In the genomic region with DNA sequence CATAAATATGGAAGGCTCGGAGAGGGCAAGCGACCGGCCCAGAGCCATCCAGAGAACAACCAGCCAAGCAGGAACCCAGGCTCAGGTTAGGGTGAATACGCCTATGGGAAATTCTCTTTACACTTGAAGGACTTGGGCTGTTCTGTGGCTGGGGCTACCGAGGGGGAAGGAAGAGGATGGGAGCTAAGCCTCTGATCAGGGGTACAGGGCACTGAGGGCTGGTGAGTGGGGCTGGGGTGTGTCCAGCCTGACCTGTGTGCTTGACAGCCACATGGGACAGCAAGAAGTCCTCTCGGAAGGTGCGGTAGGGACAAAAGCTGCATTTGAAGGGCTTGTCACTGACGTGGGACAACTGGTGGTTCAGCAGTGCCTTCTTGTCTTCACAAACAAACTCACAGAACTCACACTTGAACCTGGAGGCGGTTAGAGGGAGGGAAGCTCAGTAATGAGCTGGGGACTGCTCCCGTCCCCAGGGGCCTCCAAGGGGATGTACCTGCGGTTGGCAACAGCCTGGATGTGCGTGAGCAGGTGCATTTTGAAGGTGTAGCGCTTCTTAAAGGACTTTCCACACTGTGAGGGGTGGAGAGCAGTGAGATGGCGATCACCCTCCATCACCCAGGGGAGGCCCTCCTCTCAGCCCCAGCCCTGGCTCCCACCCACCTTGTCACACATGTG, we compare ENCODE assay signal across 28 cellular contexts. TPM values are rescaled to one million over a fixed set of nuclear protein-coding genes. Genes with fewer than 3 reads are reported as not detected.
A peak's percentile ranks its signal among the peaks of the same experiment; 100 is the strongest.
DNase-seq lines count a peak whose midpoint lies in the region; ATAC-seq and TF ChIP-seq lines count a peak whose summit lies in the region.
"Had no signal": no experiment of that assay in that cellular context is flagged by ENCODE, and none has a peak within 500 bp of the region (broad histone marks: within the 10 kb centered on the region; RNA-seq: fewer than 3 reads in every experiment).

No MANE protein-coding gene starts in this region.

- in situ Hi-C loops in KBM-7 (cut with MboI; ENCODE audit: low pct_unique_long_range_greater_than_20kb, low sequenced_read_pairs) = loop anchor here (10.0 kb wide), 1 partner anchor 135 kb away; a partner anchor contains a TSS

- WGBS in H9 (ENCODE audit: extremely low coverage, insufficient read length, low lambda C conversion rate) = no CpG with 5 or more reads among the region's 14 CpGs

- H4K20me1 ChIP-seq in H9 (ENCODE audit: control insufficient read depth, insufficient read depth, insufficient read length) = no peaks in the 10 kb centered on the region

- H3K9ac ChIP-seq in H9 (ENCODE audit: extremely low read depth, insufficient read length, low read length) = no peak overlapping the region
- H3K9ac ChIP-seq: GM23248, SK-N-SH had no signal

- H4K8ac ChIP-seq in H9 (replicated peaks; ENCODE audit: insufficient read length, low read depth, low read length) = no peak overlapping the region

- no peak overlapping the region for H2BK15ac ChIP-seq in H9 (ENCODE audit: low read depth, low read length)

- H3K18ac ChIP-seq in H9 (ENCODE audit: insufficient read length, low read depth, low read length) = no peak overlapping the region

- no peaks in the 10 kb centered on the region for H3K9me3 ChIP-seq in H9 (ENCODE audit: control insufficient read depth, low read depth, low read length)
- H3K9me3 ChIP-seq in CD8-positive, alpha-beta memory T cell (ENCODE audit: low read length) = no peaks in the 10 kb centered on the region
- H3K9me3 ChIP-seq: esophagus squamous epithelium, gastroesophageal sphincter, SK-N-SH, vagina had no signal

- H3K27ac Mint-ChIP-seq in H9 = no peak overlapping the region
- no peak overlapping the region for H3K27ac Mint-ChIP-seq in chondrocyte (ENCODE audit: unreplicated experiment)
- H3K27ac Mint-ChIP-seq in CD8-positive, alpha-beta memory T cell = peak overlapping the region in 1 of 8 donors; percentile 88
- H3K27ac Mint-ChIP-seq: activated naive CD8-positive, alpha-beta T cell treated with anti-CD3 and anti-CD28 coated beads, Interleukin-2, amount 50 U/mL, for 24 hours; WTC11 had no signal

- H2BK120ac ChIP-seq in H9 (ENCODE audit: low read depth, low read length, poor library complexity, severe bottlenecking) = no peak overlapping the region

- H3K4me1 Mint-ChIP-seq in H9 (no peaks in the 10 kb centered on the region), chondrocyte (ENCODE audit: low read depth) (no peaks in the 10 kb centered on the region)
- H3K4me1 Mint-ChIP-seq in CD8-positive, alpha-beta memory T cell = peaks cover 0 to 3% (median 0%) of the 10 kb centered on the region in 3 donors
- H3K4me1 Mint-ChIP-seq: brain, WTC11 had no signal

- no peaks in the 10 kb centered on the region for H3K79me1 ChIP-seq in H9 (ENCODE audit: insufficient read depth, low read depth, low read length, poor library complexity, severe bottlenecking)

- no peak overlapping the region for H3K27ac ChIP-seq in H9 (ENCODE audit: insufficient read length, low read depth, low read length)
- H3K27ac ChIP-seq in CD8-positive, alpha-beta memory T cell (ENCODE audit: low read depth, low read length) = no peak overlapping the region
- H3K27ac ChIP-seq: C4-2B, esophagus squamous epithelium, gastroesophageal sphincter, GM23248, vagina had no signal

- H3K56ac ChIP-seq in H9 (ENCODE audit: insufficient read length, low read depth, low read length) = no peak overlapping the region

- H3K27me3 Mint-ChIP-seq in H9 (ENCODE audit: low read depth) (no peaks in the 10 kb centered on the region), chondrocyte (ENCODE audit: low read depth) (no peaks in the 10 kb centered on the region)
- H3K27me3 Mint-ChIP-seq in CD8-positive, alpha-beta memory T cell = no peaks in the 10 kb centered on the region
- H3K27me3 Mint-ChIP-seq: activated naive CD8-positive, alpha-beta T cell treated with anti-CD3 and anti-CD28 coated beads, Interleukin-2, amount 50 U/mL, for 24 hours had no signal

- no peak overlapping the region for H2BK12ac ChIP-seq in H9 (ENCODE audit: insufficient read length, low read depth, low read length)

- H3K4me3 Mint-ChIP-seq in H9 = no peak overlapping the region
- no peak overlapping the region for H3K4me3 Mint-ChIP-seq in chondrocyte (ENCODE audit: unreplicated experiment)
- H3K4me3 Mint-ChIP-seq in CD8-positive, alpha-beta memory T cell = no peak overlapping the region
- H3K4me3 Mint-ChIP-seq: activated naive CD8-positive, alpha-beta T cell treated with anti-CD3 and anti-CD28 coated beads, Interleukin-2, amount 50 U/mL, for 24 hours; brain; WTC11 had no signal

- H2BK20ac ChIP-seq in H9 (ENCODE audit: low read depth, low read length, poor library complexity, severe bottlenecking) = no peak overlapping the region

- no peaks in the 10 kb centered on the region for H3K23me2 ChIP-seq in H9 (ENCODE audit: insufficient read length, low read depth, low read length, poor library complexity, severe bottlenecking)

- H2BK5ac ChIP-seq in H9 (ENCODE audit: insufficient read length, low read length) = no peak overlapping the region

- H3T11ph ChIP-seq in H9 (ENCODE audit: low read length) = no peak overlapping the region

- no peak overlapping the region for H3K14ac ChIP-seq in H9 (ENCODE audit: insufficient read depth, low read length)

- ATAC-seq in sciatic nerve = no peak
- ATAC-seq: activated naive CD8-positive, alpha-beta T cell treated with anti-CD3 and anti-CD28 coated beads, Interleukin-2, amount 50 U/mL, for 24 hours; gastroesophageal sphincter; WTC11 had no signal

- TF ChIP-seq CTCF in GM10248 (IDR thresholded peaks at IDR 0.05; ENCODE audit: control extremely low read depth, extremely low read depth, low read depth, missing control alignments) = no peak
- TF ChIP-seq CTCF in H9 (conservative IDR thresholded peaks at IDR 0.05) = no peak
- no peak for TF ChIP-seq CTCF in chondrocyte (IDR thresholded peaks at IDR 0.05)

- H3K9me3 Mint-ChIP-seq in H9 (no peaks in the 10 kb centered on the region), chondrocyte (ENCODE audit: low read depth) (no peaks in the 10 kb centered on the region)
- H3K9me3 Mint-ChIP-seq in CD8-positive, alpha-beta memory T cell = no peaks in the 10 kb centered on the region
- H3K9me3 Mint-ChIP-seq: activated naive CD8-positive, alpha-beta T cell treated with anti-CD3 and anti-CD28 coated beads, Interleukin-2, amount 50 U/mL, for 24 hours; brain; WTC11 had no signal

- H3K36me3 Mint-ChIP-seq in H9 (ENCODE audit: insufficient read depth in 1 of 3, low read depth in 3 of 3) (peaks cover 25 to 78% (median 54%) of the 10 kb centered on the region in 3 experiments), chondrocyte (ENCODE audit: low read depth) (peaks cover 41% of the 10 kb centered on the region)
- H3K36me3 Mint-ChIP-seq in CD8-positive, alpha-beta memory T cell = peaks cover 11 to 88% (median 14%) of the 10 kb centered on the region in 3 donors

- no peak overlapping the region for H3K4me3 ChIP-seq in CD8-positive, alpha-beta memory T cell (ENCODE audit: low read length)
- H3K4me3 ChIP-seq: esophagus squamous epithelium, gastroesophageal sphincter, GM23248, vagina had no signal

- no peak overlapping the region for H3K4ac ChIP-seq in H9 (ENCODE audit: low read depth, low read length)

- H2AFZ ChIP-seq in H9 (ENCODE audit: low read length) = no peak overlapping the region
- H2AFZ ChIP-seq: GM23248 had no signal

- no peaks in the 10 kb centered on the region for H3K4me1 ChIP-seq in H9 (ENCODE audit: insufficient read depth, low read length)
- H3K4me1 ChIP-seq in CD8-positive, alpha-beta memory T cell (ENCODE audit: insufficient read depth, low read length) = no peaks in the 10 kb centered on the region
- H3K4me1 ChIP-seq: esophagus squamous epithelium, gastroesophageal sphincter, vagina had no signal

- no peak overlapping the region for H2AK5ac ChIP-seq in H9 (ENCODE audit: insufficient read length, low read length)

- H4K5ac ChIP-seq in H9 (ENCODE audit: insufficient read length, low read depth, low read length) = no peak overlapping the region

- no peak overlapping the region for H4K91ac ChIP-seq in H9 (ENCODE audit: insufficient read length, low read depth, low read length)

- POLR2A ChIA-PET in GM10248 (lab: Yijun Ruan, JAX) = no interaction called here
- POLR2A ChIA-PET in CD8-positive, alpha-beta memory T cell (lab: Charles Lee) = no interaction called here

- intact Hi-C loops in sciatic nerve (cut with DNase I) = loop anchor here (10.0 kb wide), 1 partner anchor 65 kb away; a partner anchor contains a TSS

- H3K36me3 ChIP-seq in CD8-positive, alpha-beta memory T cell (ENCODE audit: insufficient read depth, low read length) = peaks cover 62% of the 10 kb centered on the region

- CTCF ChIA-PET in GM10248 (lab: Yijun Ruan, JAX) = interaction anchor here (1.5 to 6.6 kb wide), 8 partner anchors 8 to 161 kb away, joined by 5 to 92 read pairs (median 6); no protein-coding TSS in a partner anchor
- CTCF ChIA-PET in CD8-positive, alpha-beta memory T cell (lab: Charles Lee) = interaction anchor here (2.1 to 2.6 kb wide), 2 partner anchors 10 to 161 kb away, joined by 5 to 19 read pairs; no protein-coding TSS in a partner anchor

- DNase-seq in GM10248 (ENCODE audit: extremely low spot score) (peak; percentile 50), H9 (peak; percentile 11), chondrocyte (ENCODE audit: low spot score) (peak; percentile 71), sciatic nerve (ENCODE audit: low spot score) (peak; percentile 45), islet precursor cell (no peak), Ammon's horn (ENCODE audit: low spot score) (no peak), KBM-7 (no peak)
- DNase-seq in CD8-positive, alpha-beta memory T cell = no peak
- DNase-seq: activated CD4-positive, alpha-beta T cell treated with anti-CD3 and anti-CD28 coated beads, Interleukin-2, amount 50 U/mL, for 4 hours; activated CD8-positive, alpha-beta memory T cell treated with anti-CD3 and anti-CD28 coated beads, Interleukin-2, amount 50 U/mL, for 4 hours; activated effector memory CD4-positive, alpha-beta T cell treated with Interleukin-2 at 50 U/mL for 16 hours; activated naive CD8-positive, alpha-beta T cell treated with anti-CD3 and anti-CD28 coated beads, Interleukin-2, amount 50 U/mL, for 24 hours; effector memory CD4-positive, alpha-beta T cell; esophagus squamous epithelium; GM23248; NCI-H526 treated with DMSO at 0.1 percent for 48 hours; occipital lobe; retina; SK-N-SH; stimulated activated CD4-positive, alpha-beta T cell treated with anti-CD3 and anti-CD28 coated beads, Interleukin-12 subunit alpha, Interleukin-12 subunit beta, amount 100 ng/mL, for 4 hours; substantia nigra had no signal

- H3K27me3 ChIP-seq in H9 (ENCODE audit: insufficient read depth, low read length) = no peaks in the 10 kb centered on the region
- no peaks in the 10 kb centered on the region for H3K27me3 ChIP-seq in CD8-positive, alpha-beta memory T cell (ENCODE audit: insufficient read depth, low read length, poor library complexity, severe bottlenecking)
- H3K27me3 ChIP-seq: esophagus squamous epithelium, gastroesophageal sphincter, vagina had no signal

- H3K23ac ChIP-seq in H9 (ENCODE audit: insufficient read length, low read depth, low read length) = no peak overlapping the region

- no peaks in the 10 kb centered on the region for H3K79me2 ChIP-seq in H9 (ENCODE audit: insufficient read depth, low read length)

- no peak overlapping the region for H3K4me2 ChIP-seq in H9 (ENCODE audit: insufficient read depth, insufficient read length, low read length)
- H3K4me2 ChIP-seq: SK-N-SH had no signal

RNA-seq across cellular contexts. Expression of a gene that starts 11.9 kb away (rescaled TPM):
- 19.7 and 21.1 TPM in 2 replicates for total RNA-seq in H9 (2021)
- total RNA-seq in chondrocyte = 14.2 to 18.3 TPM (median 14.6 TPM) in 3 replicates
- 22.3 TPM for total RNA-seq in sciatic nerve
- 10 to 100 TPM; 37.5 to 38.3 TPM for total RNA-seq in CD8-positive, alpha-beta memory T cell
- polyA plus RNA-seq in CD8-positive, alpha-beta memory T cell = 14.6 TPM

RNA-seq across cellular contexts. Expression of a gene that starts 25.6 kb away (rescaled TPM):
- total RNA-seq in H9 (2021) (26.6 and 26.8 TPM in 2 replicates), chondrocyte (23.5 to 25.7 TPM (median 24.9 TPM) in 3 replicates), sciatic nerve (38.2 TPM)
- 10 to 100 TPM; 33.6 to 34.1 TPM for total RNA-seq in CD8-positive, alpha-beta memory T cell
- polyA plus RNA-seq in CD8-positive, alpha-beta memory T cell = 88.0 TPM

RNA-seq across cellular contexts. Expression of a gene that starts 48.1 kb away (rescaled TPM):
- total RNA-seq in H9 (2021) = 61.4 and 62.5 TPM in 2 replicates
- 48.1 to 53.1 TPM (median 48.5 TPM) in 3 replicates for total RNA-seq in chondrocyte
- 95.4 TPM for total RNA-seq in sciatic nerve
- 1 to 10 TPM; 2.5 to 3.2 TPM for total RNA-seq in CD8-positive, alpha-beta memory T cell
- polyA plus RNA-seq in CD8-positive, alpha-beta memory T cell = 0.45 TPM

RNA-seq across cellular contexts. Expression of a gene that starts 48.6 kb away (rescaled TPM):
- total RNA-seq in H9 (2021) = 2.0 and 2.7 TPM in 2 replicates
- total RNA-seq in chondrocyte = 2.1 to 2.2 TPM in 2 of 3 replicates, not detected in the other
- 5.0 TPM for total RNA-seq in sciatic nerve
- total RNA-seq in CD8-positive, alpha-beta memory T cell = 1 to 10 TPM; 3.9 to 5.0 TPM
- not detected for polyA plus RNA-seq in CD8-positive, alpha-beta memory T cell
- total RNA-seq: GM23248; lung microvascular endothelial cell; occipital lobe; T-helper 2 cell treated with Interferon-gamma antibody and Interleukin-4, amounts not matched to agents 100 ng/mL and 5 ng/mL, for 36 hours had no signal

Comparison
In these comparisons a context has a peak if more than half of its experiments do, and no peak if none do; other contexts are left out.
1. DNase-seq: peak in GM10248 (single experiment), H9 (single experiment), chondrocyte (single experiment) and sciatic nerve (single experiment); none in islet precursor cell (single experiment), Ammon's horn (single experiment), CD8-positive, alpha-beta memory T cell (0 of 5) and KBM-7 (single experiment).
2. RNA of a gene that starts 48.1 kb away (total RNA-seq): 95.4 TPM in sciatic nerve (single experiment), 61.4 to 62.5 TPM in H9 and 48.1 to 53.1 TPM in chondrocyte; 2.5 to 3.2 TPM in CD8-positive, alpha-beta memory T cell; every median in the first group is over 10 times any median in the second.